In genomic region chr2:44271296-44271695, GRCh38 we compare ENCODE assay signal across 38 cellular contexts. TPM values are rescaled to one million over a fixed set of nuclear protein-coding genes. Genes with fewer than 3 reads are reported as not detected.
"Had no signal": no experiment of that assay in that cellular context is flagged by ENCODE, and none has a peak within 500 bp of the region (broad histone marks: within the 10 kb centered on the region; RNA-seq: fewer than 3 reads in every experiment).

No MANE protein-coding gene starts in this region.

- H3K36me3 Mint-ChIP-seq: activated CD4-positive, alpha-beta memory T cell treated with anti-CD3 and anti-CD28 coated beads for 36 hours; activated CD8-positive, alpha-beta memory T cell treated with anti-CD3 and anti-CD28 coated beads, Interleukin-2, amount 10 ng/mL, durations not matched to agents 7 days and 5 days; activated naive CD4-positive, alpha-beta T cell treated with anti-CD3 and anti-CD28 coated beads, Interleukin-2, amount 50 U/mL, for 24 hours; activated naive CD8-positive, alpha-beta T cell treated with anti-CD3 and anti-CD28 coated beads for 36 hours had no signal

- H3K4me1 Mint-ChIP-seq: activated CD4-positive, alpha-beta T cell treated with anti-CD3 and anti-CD28 coated beads for 36 hours; activated CD4-positive, alpha-beta T cell treated with anti-CD3 and anti-CD28 coated beads, Interleukin-2, amount 10 ng/mL, durations not matched to agents 24 days and 14 days; activated naive CD4-positive, alpha-beta T cell treated with anti-CD3 and anti-CD28 coated beads, Interleukin-2, amount 50 U/mL, for 24 hours; activated naive CD8-positive, alpha-beta T cell treated with anti-CD3 and anti-CD28 coated beads for 36 hours; activated naive CD8-positive, alpha-beta T cell treated with anti-CD3 and anti-CD28 coated beads, Interleukin-2, amount 50 U/mL, for 24 hours; T-helper 17 cell had no signal

- H3K27me3 ChIP-seq: adrenal gland, body of pancreas, esophagus muscularis mucosa, foreskin keratinocyte, gastroesophageal sphincter had no signal

- H3K4me1 ChIP-seq: adrenal gland, foreskin keratinocyte had no signal

- FAIRE-seq: colon had no signal

- H3K9me3 ChIP-seq: adrenal gland, body of pancreas, esophagus muscularis mucosa, gastroesophageal sphincter had no signal

- DNase-seq: activated CD4-positive, alpha-beta memory T cell treated with anti-CD3 and anti-CD28 coated beads for 36 hours; activated CD4-positive, alpha-beta T cell treated with anti-CD3 and anti-CD28 coated beads for 36 hours; activated CD4-positive, alpha-beta T cell treated with anti-CD3 and anti-CD28 coated beads, Interleukin-2, amount 10 ng/mL, durations not matched to agents 24 days and 14 days; activated CD4-positive, CD25-positive, alpha-beta regulatory T cell; activated CD4-positive, CD25-positive, alpha-beta regulatory T cell treated with anti-CD3 and anti-CD28 coated beads, Interleukin-2, amount 50 U/mL, for 72 hours; activated CD8-positive, alpha-beta memory T cell treated with anti-CD3 and anti-CD28 coated beads, Interleukin-2, amount 10 ng/mL, durations not matched to agents 7 days and 5 days; activated CD8-positive, alpha-beta memory T cell treated with anti-CD3 and anti-CD28 coated beads, Interleukin-2, amount 50 U/mL, for 4 hours; activated CD8-positive, alpha-beta T cell treated with anti-CD3 and anti-CD28 coated beads, Interleukin-2, amount 10 ng/mL, durations not matched to agents 7 days and 5 days; activated effector memory CD4-positive, alpha-beta T cell treated with anti-CD3 and anti-CD28 coated beads, Interleukin-2, amount 50 U/mL, for 16 hours; activated naive CD4-positive, alpha-beta T cell treated with anti-CD3 and anti-CD28 coated beads for 36 hours; activated naive CD8-positive, alpha-beta T cell treated with anti-CD3 and anti-CD28 coated beads for 36 hours; activated naive CD8-positive, alpha-beta T cell treated with anti-CD3 and anti-CD28 coated beads, Interleukin-2, amount 50 U/mL, for 24 hours; activated T-cell treated with anti-CD3 and anti-CD28 coated beads, Interleukin-2, amount 50 U/mL, for 1 hour; activated T-cell treated with anti-CD3 and anti-CD28 coated beads, Interleukin-2, amount 50 U/mL, for 48 hours; adrenal gland; amygdala; aorta; body of pancreas; caudate nucleus; cortex of kidney; dermis blood vessel endothelial cell; effector CD4-positive, alpha-beta T cell; effector memory CD8-positive, alpha-beta T cell; erythroblast; foreskin keratinocyte; T-helper 1 cell; T-helper 17 cell; T1000 had no signal

- H3K27ac Mint-ChIP-seq: activated CD4-positive, alpha-beta memory T cell treated with anti-CD3 and anti-CD28 coated beads for 36 hours; activated CD4-positive, alpha-beta T cell treated with anti-CD3 and anti-CD28 coated beads for 36 hours; activated CD4-positive, alpha-beta T cell treated with anti-CD3 and anti-CD28 coated beads, Interleukin-2, amount 10 ng/mL, durations not matched to agents 24 days and 14 days; activated CD8-positive, alpha-beta memory T cell treated with anti-CD3 and anti-CD28 coated beads, Interleukin-2, amount 10 ng/mL, durations not matched to agents 7 days and 5 days; activated CD8-positive, alpha-beta T cell treated with anti-CD3 and anti-CD28 coated beads, Interleukin-2, amount 10 ng/mL, durations not matched to agents 7 days and 5 days; activated naive CD4-positive, alpha-beta T cell treated with anti-CD3 and anti-CD28 coated beads for 36 hours; activated naive CD4-positive, alpha-beta T cell treated with anti-CD3 and anti-CD28 coated beads, Interleukin-2, amount 50 U/mL, for 24 hours; activated naive CD8-positive, alpha-beta T cell treated with anti-CD3 and anti-CD28 coated beads for 36 hours; activated naive CD8-positive, alpha-beta T cell treated with anti-CD3 and anti-CD28 coated beads, Interleukin-2, amount 50 U/mL, for 24 hours; activated T-helper 1 cell treated with anti-CD3 and anti-CD28 coated beads, Interleukin-12 subunit alpha, Interleukin-12 subunit beta, Interleukin-2, Interleukin-4 antibody, amounts not matched to agents 30 ng/mL and 10 ng/mL and 1 ng/mL, durations not matched to agents 14 hours and 24 hours and 36 hours; activated T-helper 2 cell treated with anti-CD3 and anti-CD28 coated beads, Interferon-gamma antibody, Interleukin-2, Interleukin-4, amounts not matched to agents 10 μg/mL and 5 μg/mL and 100 μg/mL, durations not matched to agents 14 hours and 24 hours and 36 hours; effector memory CD8-positive, alpha-beta T cell; T-helper 17 cell; T-helper 2 cell treated with Interferon-gamma antibody and Interleukin-4, amounts not matched to agents 5 μg/mL and 100 μg/mL, for 36 hours had no signal

- H3K9me3 Mint-ChIP-seq: activated CD4-positive, alpha-beta memory T cell treated with anti-CD3 and anti-CD28 coated beads for 36 hours; activated naive CD4-positive, alpha-beta T cell treated with anti-CD3 and anti-CD28 coated beads for 36 hours; activated naive CD4-positive, alpha-beta T cell treated with anti-CD3 and anti-CD28 coated beads, Interleukin-2, amount 50 U/mL, for 24 hours; activated naive CD8-positive, alpha-beta T cell treated with anti-CD3 and anti-CD28 coated beads for 36 hours; activated naive CD8-positive, alpha-beta T cell treated with anti-CD3 and anti-CD28 coated beads, Interleukin-2, amount 50 U/mL, for 24 hours; activated T-helper 1 cell treated with anti-CD3 and anti-CD28 coated beads, Interleukin-12 subunit alpha, Interleukin-12 subunit beta, Interleukin-2, Interleukin-4 antibody, amounts not matched to agents 30 ng/mL and 10 ng/mL and 1 ng/mL, durations not matched to agents 14 hours and 24 hours and 36 hours; activated T-helper 2 cell treated with anti-CD3 and anti-CD28 coated beads, Interferon-gamma antibody, Interleukin-2, Interleukin-4, amounts not matched to agents 10 μg/mL and 5 μg/mL and 100 μg/mL, durations not matched to agents 14 hours and 24 hours and 36 hours; effector memory CD8-positive, alpha-beta T cell; T-helper 2 cell treated with Interferon-gamma antibody and Interleukin-4, amounts not matched to agents 5 μg/mL and 100 μg/mL, for 36 hours had no signal

- H3K36me3 ChIP-seq: adrenal gland, esophagus muscularis mucosa, gastroesophageal sphincter had no signal

- H3K27me3 Mint-ChIP-seq: activated CD4-positive, alpha-beta memory T cell treated with anti-CD3 and anti-CD28 coated beads for 36 hours; activated CD4-positive, alpha-beta T cell treated with anti-CD3 and anti-CD28 coated beads for 36 hours; activated CD4-positive, alpha-beta T cell treated with anti-CD3 and anti-CD28 coated beads, Interleukin-2, amount 10 ng/mL, durations not matched to agents 24 days and 14 days; activated naive CD4-positive, alpha-beta T cell treated with anti-CD3 and anti-CD28 coated beads, Interleukin-2, amount 50 U/mL, for 24 hours; activated naive CD8-positive, alpha-beta T cell treated with anti-CD3 and anti-CD28 coated beads for 36 hours; activated naive CD8-positive, alpha-beta T cell treated with anti-CD3 and anti-CD28 coated beads, Interleukin-2, amount 50 U/mL, for 24 hours had no signal

- H3K4me3 Mint-ChIP-seq: activated CD4-positive, alpha-beta memory T cell treated with anti-CD3 and anti-CD28 coated beads for 36 hours; activated CD4-positive, alpha-beta T cell treated with anti-CD3 and anti-CD28 coated beads for 36 hours; activated CD4-positive, alpha-beta T cell treated with anti-CD3 and anti-CD28 coated beads, Interleukin-2, amount 10 ng/mL, durations not matched to agents 24 days and 14 days; activated CD8-positive, alpha-beta memory T cell treated with anti-CD3 and anti-CD28 coated beads, Interleukin-2, amount 10 ng/mL, durations not matched to agents 7 days and 5 days; activated CD8-positive, alpha-beta T cell treated with anti-CD3 and anti-CD28 coated beads, Interleukin-2, amount 10 ng/mL, durations not matched to agents 7 days and 5 days; activated naive CD4-positive, alpha-beta T cell treated with anti-CD3 and anti-CD28 coated beads for 36 hours; activated naive CD4-positive, alpha-beta T cell treated with anti-CD3 and anti-CD28 coated beads, Interleukin-2, amount 50 U/mL, for 24 hours; activated naive CD8-positive, alpha-beta T cell treated with anti-CD3 and anti-CD28 coated beads for 36 hours; activated naive CD8-positive, alpha-beta T cell treated with anti-CD3 and anti-CD28 coated beads, Interleukin-2, amount 50 U/mL, for 24 hours; activated T-helper 1 cell treated with anti-CD3 and anti-CD28 coated beads, Interleukin-12 subunit alpha, Interleukin-12 subunit beta, Interleukin-2, Interleukin-4 antibody, amounts not matched to agents 30 ng/mL and 10 ng/mL and 1 ng/mL, durations not matched to agents 14 hours and 24 hours and 36 hours; effector memory CD8-positive, alpha-beta T cell; T-helper 17 cell; T-helper 2 cell treated with Interferon-gamma antibody and Interleukin-4, amounts not matched to agents 5 μg/mL and 100 μg/mL, for 36 hours had no signal

- H3K4me3 ChIP-seq: adrenal gland, body of pancreas, esophagus muscularis mucosa, gastroesophageal sphincter had no signal

- H3K27ac ChIP-seq: adrenal gland, body of pancreas, esophagus muscularis mucosa, foreskin keratinocyte, gastroesophageal sphincter had no signal

RNA-seq across cellular contexts. Expression of gene SLC3A1, which starts 4.0 kb away (rescaled TPM):
- total RNA-seq: activated CD4-positive, alpha-beta T cell treated with anti-CD3 and anti-CD28 coated beads for 36 hours; activated CD4-positive, alpha-beta T cell treated with anti-CD3 and anti-CD28 coated beads, Interleukin-2, amount 10 ng/mL, durations not matched to agents 24 days and 14 days; activated CD8-positive, alpha-beta memory T cell treated with anti-CD3 and anti-CD28 coated beads for 36 hours; activated CD8-positive, alpha-beta T cell treated with anti-CD3 and anti-CD28 coated beads, Interleukin-2, amount 10 ng/mL, durations not matched to agents 7 days and 5 days; activated naive CD4-positive, alpha-beta T cell treated with anti-CD3 and anti-CD28 coated beads for 36 hours; activated naive CD8-positive, alpha-beta T cell treated with anti-CD3 and anti-CD28 coated beads for 36 hours; activated T-helper 1 cell treated with anti-CD3 and anti-CD28 coated beads, Interleukin-12 subunit alpha, Interleukin-12 subunit beta, Interleukin-2, Interleukin-4 antibody, amounts not matched to agents 30 ng/mL and 10 ng/mL and 1 ng/mL, durations not matched to agents 14 hours and 24 hours and 36 hours; chondrocyte; foreskin keratinocyte; glomerular endothelial cell had no signal
- polyA plus RNA-seq: foreskin keratinocyte had no signal
